ENCODE assay signal across 1 cellular context in the genomic region with DNA sequence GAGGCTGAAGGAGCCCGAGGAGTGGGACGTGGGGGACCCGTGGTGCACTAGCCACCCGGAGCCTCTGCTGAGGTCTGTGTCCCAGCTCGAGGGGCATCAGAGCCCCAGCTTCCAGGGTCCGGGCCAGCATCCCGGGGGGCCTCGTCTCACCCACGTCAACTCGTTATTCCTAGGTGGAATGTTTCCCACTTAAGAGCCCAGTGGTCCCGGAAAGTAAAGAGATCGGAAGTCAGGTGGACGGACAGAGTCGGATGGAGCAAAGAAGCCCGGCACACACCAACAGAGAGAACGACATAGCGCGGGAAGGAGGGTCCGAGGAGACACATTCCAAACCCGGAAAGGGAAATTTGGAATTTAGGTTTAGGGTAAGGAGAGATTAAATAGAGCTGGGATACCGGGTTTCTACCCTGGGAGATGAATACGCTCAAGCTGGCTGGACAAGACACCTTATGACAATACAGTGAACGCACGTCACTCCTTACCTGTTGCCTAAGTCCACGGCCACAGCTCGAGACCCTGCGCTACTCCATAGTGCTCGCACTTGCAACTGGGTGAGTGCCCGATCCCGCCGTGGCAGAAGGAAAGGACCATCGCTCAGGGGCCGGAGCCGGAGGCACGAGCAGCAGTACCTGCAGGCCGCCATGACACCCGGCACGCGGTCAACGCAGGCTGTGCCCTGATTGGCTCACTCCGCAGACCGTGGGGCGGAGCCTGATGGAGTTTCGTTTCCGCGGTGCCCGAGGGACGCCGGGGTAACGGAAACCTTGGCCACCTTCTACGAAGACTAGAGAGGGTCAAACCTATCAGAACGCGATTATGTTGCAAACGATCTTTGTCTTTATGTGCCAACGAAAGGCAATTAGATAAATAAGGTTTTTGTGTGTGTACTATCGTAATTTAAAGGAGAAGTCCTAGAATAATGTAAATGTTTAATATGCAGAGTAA.
A peak's percentile ranks its signal among the peaks of the same experiment; 100 is the strongest.
TF ChIP-seq lines count a peak whose summit lies in the region.

Gene PNPT1 (minus strand): TSS at position 664 of the 945 bp plus-strand sequence. CDS start 21 bp downstream, at position 643.

TF ChIP-seq in HEK293, 187 proteins besides CTCF, POLR2A, EP300 and RAD21 (continued from another document and continues in another):
- TF ChIP-seq, protein P1, sequence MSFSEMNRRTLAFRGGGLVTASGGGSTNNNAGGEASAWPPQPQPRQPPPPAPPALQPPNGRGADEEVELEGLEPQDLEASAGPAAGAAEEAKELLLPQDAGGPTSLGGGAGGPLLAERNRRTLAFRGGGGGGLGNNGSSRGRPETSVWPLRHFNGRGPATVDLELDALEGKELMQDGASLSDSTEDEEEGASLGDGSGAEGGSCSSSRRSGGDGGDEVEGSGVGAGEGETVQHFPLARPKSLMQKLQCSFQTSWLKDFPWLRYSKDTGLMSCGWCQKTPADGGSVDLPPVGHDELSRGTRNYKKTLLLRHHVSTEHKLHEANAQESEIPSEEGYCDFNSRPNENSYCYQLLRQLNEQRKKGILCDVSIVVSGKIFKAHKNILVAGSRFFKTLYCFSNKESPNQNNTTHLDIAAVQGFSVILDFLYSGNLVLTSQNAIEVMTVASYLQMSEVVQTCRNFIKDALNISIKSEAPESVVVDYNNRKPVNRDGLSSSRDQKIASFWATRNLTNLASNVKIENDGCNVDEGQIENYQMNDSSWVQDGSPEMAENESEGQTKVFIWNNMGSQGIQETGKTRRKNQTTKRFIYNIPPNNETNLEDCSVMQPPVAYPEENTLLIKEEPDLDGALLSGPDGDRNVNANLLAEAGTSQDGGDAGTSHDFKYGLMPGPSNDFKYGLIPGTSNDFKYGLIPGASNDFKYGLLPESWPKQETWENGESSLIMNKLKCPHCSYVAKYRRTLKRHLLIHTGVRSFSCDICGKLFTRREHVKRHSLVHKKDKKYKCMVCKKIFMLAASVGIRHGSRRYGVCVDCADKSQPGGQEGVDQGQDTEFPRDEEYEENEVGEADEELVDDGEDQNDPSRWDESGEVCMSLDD (tag by site-specific recombination; IDR thresholded peaks at IDR 0.05), result no peak
- peak; percentile 57; the same call in 1 of the 2 replicates for TF ChIP-seq ZNF76 (tag by site-specific recombination; IDR thresholded peaks at IDR 0.05; ENCODE audit: borderline replicate concordance, low read depth)
- no peak for TF ChIP-seq ZNF416 (tag by site-specific recombination; IDR thresholded peaks at IDR 0.05)
- no peak for TF ChIP-seq ZNF555 (tag by site-specific recombination; conservative IDR thresholded peaks at IDR 0.05)
- no peak for TF ChIP-seq ZNF211 (tag by site-specific recombination; IDR thresholded peaks at IDR 0.05; ENCODE audit: low read depth)
- TF ChIP-seq ZNF654 (tag by site-specific recombination; IDR thresholded peaks at IDR 0.05; ENCODE audit: low read depth), result no peak
- TF ChIP-seq BCL6B (tag by site-specific recombination; IDR thresholded peaks at IDR 0.05), result no peak
- TF ChIP-seq, protein P2, sequence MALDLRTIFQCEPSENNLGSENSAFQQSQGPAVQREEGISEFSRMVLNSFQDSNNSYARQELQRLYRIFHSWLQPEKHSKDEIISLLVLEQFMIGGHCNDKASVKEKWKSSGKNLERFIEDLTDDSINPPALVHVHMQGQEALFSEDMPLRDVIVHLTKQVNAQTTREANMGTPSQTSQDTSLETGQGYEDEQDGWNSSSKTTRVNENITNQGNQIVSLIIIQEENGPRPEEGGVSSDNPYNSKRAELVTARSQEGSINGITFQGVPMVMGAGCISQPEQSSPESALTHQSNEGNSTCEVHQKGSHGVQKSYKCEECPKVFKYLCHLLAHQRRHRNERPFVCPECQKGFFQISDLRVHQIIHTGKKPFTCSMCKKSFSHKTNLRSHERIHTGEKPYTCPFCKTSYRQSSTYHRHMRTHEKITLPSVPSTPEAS (tag by site-specific recombination; IDR thresholded peaks at IDR 0.05), result peak; percentile 63; the same call in 1 of the 2 replicates
- TF ChIP-seq ZNF776 (tag by site-specific recombination; IDR thresholded peaks at IDR 0.05; ENCODE audit: borderline replicate concordance), result no peak
- TF ChIP-seq ZBTB7A (tag by site-specific recombination; IDR thresholded peaks at IDR 0.05; ENCODE audit: low read depth), result no peak
- TF ChIP-seq ZNF175 (tag by site-specific recombination; IDR thresholded peaks at IDR 0.05), result no peak
- no peak for TF ChIP-seq INSM2 (tag by site-specific recombination; IDR thresholded peaks at IDR 0.05)
- TF ChIP-seq, protein P3, sequence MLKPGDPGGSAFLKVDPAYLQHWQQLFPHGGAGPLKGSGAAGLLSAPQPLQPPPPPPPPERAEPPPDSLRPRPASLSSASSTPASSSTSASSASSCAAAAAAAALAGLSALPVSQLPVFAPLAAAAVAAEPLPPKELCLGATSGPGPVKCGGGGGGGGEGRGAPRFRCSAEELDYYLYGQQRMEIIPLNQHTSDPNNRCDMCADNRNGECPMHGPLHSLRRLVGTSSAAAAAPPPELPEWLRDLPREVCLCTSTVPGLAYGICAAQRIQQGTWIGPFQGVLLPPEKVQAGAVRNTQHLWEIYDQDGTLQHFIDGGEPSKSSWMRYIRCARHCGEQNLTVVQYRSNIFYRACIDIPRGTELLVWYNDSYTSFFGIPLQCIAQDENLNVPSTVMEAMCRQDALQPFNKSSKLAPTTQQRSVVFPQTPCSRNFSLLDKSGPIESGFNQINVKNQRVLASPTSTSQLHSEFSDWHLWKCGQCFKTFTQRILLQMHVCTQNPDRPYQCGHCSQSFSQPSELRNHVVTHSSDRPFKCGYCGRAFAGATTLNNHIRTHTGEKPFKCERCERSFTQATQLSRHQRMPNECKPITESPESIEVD (tag by site-specific recombination; IDR thresholded peaks at IDR 0.05), result no peak
- no peak for TF ChIP-seq ZNF596 (tag by site-specific recombination; IDR thresholded peaks at IDR 0.05)
- TF ChIP-seq, protein P4, sequence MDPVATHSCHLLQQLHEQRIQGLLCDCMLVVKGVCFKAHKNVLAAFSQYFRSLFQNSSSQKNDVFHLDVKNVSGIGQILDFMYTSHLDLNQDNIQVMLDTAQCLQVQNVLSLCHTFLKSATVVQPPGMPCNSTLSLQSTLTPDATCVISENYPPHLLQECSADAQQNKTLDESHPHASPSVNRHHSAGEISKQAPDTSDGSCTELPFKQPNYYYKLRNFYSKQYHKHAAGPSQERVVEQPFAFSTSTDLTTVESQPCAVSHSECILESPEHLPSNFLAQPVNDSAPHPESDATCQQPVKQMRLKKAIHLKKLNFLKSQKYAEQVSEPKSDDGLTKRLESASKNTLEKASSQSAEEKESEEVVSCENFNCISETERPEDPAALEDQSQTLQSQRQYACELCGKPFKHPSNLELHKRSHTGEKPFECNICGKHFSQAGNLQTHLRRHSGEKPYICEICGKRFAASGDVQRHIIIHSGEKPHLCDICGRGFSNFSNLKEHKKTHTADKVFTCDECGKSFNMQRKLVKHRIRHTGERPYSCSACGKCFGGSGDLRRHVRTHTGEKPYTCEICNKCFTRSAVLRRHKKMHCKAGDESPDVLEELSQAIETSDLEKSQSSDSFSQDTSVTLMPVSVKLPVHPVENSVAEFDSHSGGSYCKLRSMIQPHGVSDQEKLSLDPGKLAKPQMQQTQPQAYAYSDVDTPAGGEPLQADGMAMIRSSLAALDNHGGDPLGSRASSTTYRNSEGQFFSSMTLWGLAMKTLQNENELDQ (tag by site-specific recombination; IDR thresholded peaks at IDR 0.05; ENCODE audit: low read depth), result no peak
- TF ChIP-seq, protein P5, sequence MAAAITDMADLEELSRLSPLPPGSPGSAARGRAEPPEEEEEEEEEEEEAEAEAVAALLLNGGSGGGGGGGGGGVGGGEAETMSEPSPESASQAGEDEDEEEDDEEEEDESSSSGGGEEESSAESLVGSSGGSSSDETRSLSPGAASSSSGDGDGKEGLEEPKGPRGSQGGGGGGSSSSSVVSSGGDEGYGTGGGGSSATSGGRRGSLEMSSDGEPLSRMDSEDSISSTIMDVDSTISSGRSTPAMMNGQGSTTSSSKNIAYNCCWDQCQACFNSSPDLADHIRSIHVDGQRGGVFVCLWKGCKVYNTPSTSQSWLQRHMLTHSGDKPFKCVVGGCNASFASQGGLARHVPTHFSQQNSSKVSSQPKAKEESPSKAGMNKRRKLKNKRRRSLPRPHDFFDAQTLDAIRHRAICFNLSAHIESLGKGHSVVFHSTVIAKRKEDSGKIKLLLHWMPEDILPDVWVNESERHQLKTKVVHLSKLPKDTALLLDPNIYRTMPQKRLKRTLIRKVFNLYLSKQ (tag by site-specific recombination; IDR thresholded peaks at IDR 0.05; ENCODE audit: borderline replicate concordance), result no peak
- TF ChIP-seq, protein P6, sequence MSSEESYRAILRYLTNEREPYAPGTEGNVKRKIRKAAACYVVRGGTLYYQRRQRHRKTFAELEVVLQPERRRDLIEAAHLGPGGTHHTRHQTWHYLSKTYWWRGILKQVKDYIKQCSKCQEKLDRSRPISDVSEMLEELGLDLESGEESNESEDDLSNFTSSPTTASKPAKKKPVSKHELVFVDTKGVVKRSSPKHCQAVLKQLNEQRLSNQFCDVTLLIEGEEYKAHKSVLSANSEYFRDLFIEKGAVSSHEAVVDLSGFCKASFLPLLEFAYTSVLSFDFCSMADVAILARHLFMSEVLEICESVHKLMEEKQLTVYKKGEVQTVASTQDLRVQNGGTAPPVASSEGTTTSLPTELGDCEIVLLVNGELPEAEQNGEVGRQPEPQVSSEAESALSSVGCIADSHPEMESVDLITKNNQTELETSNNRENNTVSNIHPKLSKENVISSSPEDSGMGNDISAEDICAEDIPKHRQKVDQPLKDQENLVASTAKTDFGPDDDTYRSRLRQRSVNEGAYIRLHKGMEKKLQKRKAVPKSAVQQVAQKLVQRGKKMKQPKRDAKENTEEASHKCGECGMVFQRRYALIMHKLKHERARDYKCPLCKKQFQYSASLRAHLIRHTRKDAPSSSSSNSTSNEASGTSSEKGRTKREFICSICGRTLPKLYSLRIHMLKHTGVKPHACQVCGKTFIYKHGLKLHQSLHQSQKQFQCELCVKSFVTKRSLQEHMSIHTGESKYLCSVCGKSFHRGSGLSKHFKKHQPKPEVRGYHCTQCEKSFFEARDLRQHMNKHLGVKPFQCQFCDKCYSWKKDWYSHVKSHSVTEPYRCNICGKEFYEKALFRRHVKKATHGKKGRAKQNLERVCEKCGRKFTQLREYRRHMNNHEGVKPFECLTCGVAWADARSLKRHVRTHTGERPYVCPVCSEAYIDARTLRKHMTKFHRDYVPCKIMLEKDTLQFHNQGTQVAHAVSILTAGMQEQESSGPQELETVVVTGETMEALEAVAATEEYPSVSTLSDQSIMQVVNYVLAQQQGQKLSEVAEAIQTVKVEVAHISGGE (tag by site-specific recombination; conservative IDR thresholded peaks at IDR 0.05; ENCODE audit: low read depth), result peak; percentile 63
- no peak for TF ChIP-seq ZNF561 (tag by site-specific recombination; IDR thresholded peaks at IDR 0.05; ENCODE audit: borderline replicate concordance)
- no peak for TF ChIP-seq ZNF585B (tag by site-specific recombination; IDR thresholded peaks at IDR 0.05)
- TF ChIP-seq ZNF426 (tag by site-specific recombination; IDR thresholded peaks at IDR 0.05), result no peak
- no peak for TF ChIP-seq ZNF366 (tag by site-specific recombination; conservative IDR thresholded peaks at IDR 0.05)
- TF ChIP-seq ZSCAN18 (tag by site-specific recombination; IDR thresholded peaks at IDR 0.05), result no peak
- TF ChIP-seq ZNF121 (tag by site-specific recombination; IDR thresholded peaks at IDR 0.05), result no peak
- no peak for TF ChIP-seq ZNF23 (tag by site-specific recombination; IDR thresholded peaks at IDR 0.05; ENCODE audit: borderline replicate concordance)
- TF ChIP-seq ZNF560 (tag by site-specific recombination; IDR thresholded peaks at IDR 0.05; ENCODE audit: borderline replicate concordance), result no peak
- TF ChIP-seq TRIM28 (IDR thresholded peaks at IDR 0.05; ENCODE audit: borderline replicate concordance, low read length), result no peak
- TF ChIP-seq ZNF645 (tag by site-specific recombination; IDR thresholded peaks at IDR 0.05), result no peak
- no peak; the same call in 1 of the 2 replicates for TF ChIP-seq KLF17 (tag by site-specific recombination; IDR thresholded peaks at IDR 0.05)
- TF ChIP-seq TCF7L2 (IDR thresholded peaks at IDR 0.05; ENCODE audit: borderline replicate concordance, low read depth, low read length), result no peak
